In genomic region chr7:121020243-121020642, GRCh38 we compare ENCODE assay signal across 1 cellular context.
TF ChIP-seq lines count a peak whose summit lies in the region.

No MANE protein-coding gene starts in this region.

TF ChIP-seq in IMR-90, 13 proteins besides CTCF, POLR2A, EP300 and RAD21:
- TF ChIP-seq SMC3 (IDR thresholded peaks at IDR 0.05; ENCODE audit: low read depth, low read length) = no peak
- TF ChIP-seq BHLHE40 (IDR thresholded peaks at IDR 0.05; ENCODE audit: low read depth, low read length) = no peak
- TF ChIP-seq RCOR1 (IDR thresholded peaks at IDR 0.05; ENCODE audit: insufficient replicate concordance, low read length) = no peak
- no peak for TF ChIP-seq MXI1 (IDR thresholded peaks at IDR 0.05; ENCODE audit: borderline replicate concordance, low read depth, low read length)
- TF ChIP-seq MAFK (IDR thresholded peaks at IDR 0.05; ENCODE audit: low read depth, low read length) = no peak
- no peak for TF ChIP-seq CHD1 (IDR thresholded peaks at IDR 0.05; ENCODE audit: low read depth, low read length)
- no peak for TF ChIP-seq NFE2L2 (IDR thresholded peaks at IDR 0.05; ENCODE audit: low read depth, low read length)
- no peak for TF ChIP-seq RFX5 (IDR thresholded peaks at IDR 0.05; ENCODE audit: low read depth, low read length)
